8 cellular contexts compared by ENCODE assay signal in the genomic region with DNA sequence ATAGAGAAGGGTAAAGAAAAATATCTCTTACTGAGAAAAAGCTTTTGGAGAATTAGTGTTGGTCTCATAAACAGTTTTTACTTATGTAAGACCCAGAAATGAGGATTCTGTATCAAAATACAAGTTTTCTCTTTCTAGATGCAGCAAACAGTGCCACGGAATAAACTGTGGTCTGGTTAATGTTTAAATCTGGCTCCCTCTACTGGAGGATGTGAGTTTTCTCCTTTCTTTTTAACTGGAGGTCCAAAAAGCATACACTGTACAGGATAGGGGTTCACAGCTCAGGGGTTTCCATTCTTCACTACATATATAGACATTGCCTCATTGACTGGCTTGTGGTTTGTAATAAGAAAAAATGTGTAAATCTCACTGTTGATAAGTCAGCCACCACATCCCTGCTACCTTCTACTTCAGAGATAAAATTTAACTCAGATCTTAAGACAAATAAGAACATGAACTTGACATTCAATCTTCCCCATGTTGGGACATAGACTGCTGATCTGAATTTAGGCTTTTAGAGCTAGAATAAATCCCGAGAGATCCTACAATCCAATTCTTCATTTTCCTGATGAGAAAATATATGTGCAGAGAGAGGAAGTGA.
DNase-seq lines count a peak whose midpoint lies in the region; ATAC-seq and TF ChIP-seq lines count a peak whose summit lies in the region.

No MANE protein-coding gene starts in this region.

- H2AK5ac ChIP-seq in H9 (ENCODE audit: insufficient read length, low read length) = no peak overlapping the region

- no peak overlapping the region for H2BK20ac ChIP-seq in H9 (ENCODE audit: low read depth, low read length, poor library complexity, severe bottlenecking)

- H3K4me3 Mint-ChIP-seq in activated naive CD4-positive, alpha-beta T cell treated with anti-CD3 and anti-CD28 coated beads for 36 hours = no peak overlapping the region
- H3K4me3 Mint-ChIP-seq in H9 = no peak overlapping the region
- no peak overlapping the region for H3K4me3 Mint-ChIP-seq in naive thymus-derived CD8-positive, alpha-beta T cell

- H3K4me1 ChIP-seq in H9 (ENCODE audit: insufficient read depth, low read length) = peaks cover 7% of the 10 kb centered on the region; the same call in 1 of the 2 replicates
- no peaks in the 10 kb centered on the region for H3K4me1 ChIP-seq in MM.1S (ENCODE audit: low read length)
- no peaks in the 10 kb centered on the region; the same call in 1 of the 2 replicates for H3K4me1 ChIP-seq in SJCRH30

- no peaks in the 10 kb centered on the region for H3K36me3 ChIP-seq in MM.1S (replicated peaks; ENCODE audit: insufficient read depth, low read length)
- no peaks in the 10 kb centered on the region for H3K36me3 ChIP-seq in SJCRH30

- H3K27me3 Mint-ChIP-seq in activated naive CD4-positive, alpha-beta T cell treated with anti-CD3 and anti-CD28 coated beads for 36 hours (ENCODE audit: low read depth) = peaks cover 21% of the 10 kb centered on the region
- no peaks in the 10 kb centered on the region for H3K27me3 Mint-ChIP-seq in H9 (ENCODE audit: low read depth)
- peaks cover 4 to 17% (median 12%) of the 10 kb centered on the region in 5 donors for H3K27me3 Mint-ChIP-seq in naive thymus-derived CD8-positive, alpha-beta T cell

- no CpG with 5 or more reads among the region's 2 CpGs for WGBS in H9 (ENCODE audit: extremely low coverage, insufficient read length, low lambda C conversion rate)

- H3K27me3 ChIP-seq in H9 (ENCODE audit: insufficient read depth, low read length) (no peaks in the 10 kb centered on the region), MM.1S (replicated peaks; ENCODE audit: insufficient read depth, low read length) (no peaks in the 10 kb centered on the region), SJCRH30 (peaks cover 6% of the 10 kb centered on the region)

- H3T11ph ChIP-seq in H9 (ENCODE audit: low read length) = no peak overlapping the region

- H3K36me3 Mint-ChIP-seq in activated naive CD4-positive, alpha-beta T cell treated with anti-CD3 and anti-CD28 coated beads, Interleukin-2, amount 50 U/mL, for 72 hours = no peaks in the 10 kb centered on the region
- H3K36me3 Mint-ChIP-seq in activated naive CD4-positive, alpha-beta T cell treated with anti-CD3 and anti-CD28 coated beads for 36 hours (ENCODE audit: low read depth) = no peaks in the 10 kb centered on the region
- H3K36me3 Mint-ChIP-seq in H9 (ENCODE audit: insufficient read depth in 1 of 3, low read depth in 3 of 3) = no peaks in the 10 kb centered on the region
- no peaks in the 10 kb centered on the region for H3K36me3 Mint-ChIP-seq in naive thymus-derived CD8-positive, alpha-beta T cell

- no peaks in the 10 kb centered on the region for H3K9me2 ChIP-seq in MM.1S (replicated peaks; ENCODE audit: insufficient read depth, low read length)

- no peaks in the 10 kb centered on the region for H3K9me3 ChIP-seq in H9 (ENCODE audit: control insufficient read depth, low read depth, low read length)
- no peaks in the 10 kb centered on the region for H3K9me3 ChIP-seq in MM.1S (replicated peaks; ENCODE audit: insufficient read depth, low read length)
- H3K9me3 ChIP-seq in SJCRH30 (replicated peaks) = no peaks in the 10 kb centered on the region

- H3K79me2 ChIP-seq in H9 (ENCODE audit: insufficient read depth, low read length) (no peaks in the 10 kb centered on the region), MM.1S (ENCODE audit: low read length) (no peaks in the 10 kb centered on the region)

- H3K9ac ChIP-seq in H9 (ENCODE audit: extremely low read depth, insufficient read length, low read length) (no peak overlapping the region), MM.1S (ENCODE audit: low read length) (no peak overlapping the region)

- no peaks in the 10 kb centered on the region for H3K9me3 Mint-ChIP-seq in activated naive CD4-positive, alpha-beta T cell treated with anti-CD3 and anti-CD28 coated beads, Interleukin-2, amount 50 U/mL, for 72 hours
- no peaks in the 10 kb centered on the region for H3K9me3 Mint-ChIP-seq in activated naive CD4-positive, alpha-beta T cell treated with anti-CD3 and anti-CD28 coated beads for 36 hours
- H3K9me3 Mint-ChIP-seq in H9 = no peaks in the 10 kb centered on the region; a peak in 1 of 5 replicates
- H3K9me3 Mint-ChIP-seq in naive thymus-derived CD8-positive, alpha-beta T cell = no peaks in the 10 kb centered on the region

- H3K23me2 ChIP-seq in H9 (ENCODE audit: insufficient read length, low read depth, low read length, poor library complexity, severe bottlenecking) = no peaks in the 10 kb centered on the region

- TF ChIP-seq CTCF in H9 (conservative IDR thresholded peaks at IDR 0.05) = peak; percentile 84
- TF ChIP-seq CTCF in MM.1S (IDR thresholded peaks at IDR 0.05; ENCODE audit: low read length) = peak; percentile 74

- H4K8ac ChIP-seq in H9 (replicated peaks; ENCODE audit: insufficient read length, low read depth, low read length) = no peak overlapping the region

- H3K23ac ChIP-seq in H9 (ENCODE audit: insufficient read length, low read depth, low read length) = no peak overlapping the region

- no peaks in the 10 kb centered on the region for H3K79me1 ChIP-seq in H9 (ENCODE audit: insufficient read depth, low read depth, low read length, poor library complexity, severe bottlenecking)

- no peak overlapping the region for H2BK15ac ChIP-seq in H9 (ENCODE audit: low read depth, low read length)

- H3K4me3 ChIP-seq in MM.1S (ENCODE audit: low read length) = no peak overlapping the region
- H3K4me3 ChIP-seq in SJCRH30 = no peak overlapping the region

- no peak overlapping the region for H3K27ac Mint-ChIP-seq in activated naive CD4-positive, alpha-beta T cell treated with anti-CD3 and anti-CD28 coated beads, Interleukin-2, amount 50 U/mL, for 72 hours
- H3K27ac Mint-ChIP-seq in activated naive CD4-positive, alpha-beta T cell treated with anti-CD3 and anti-CD28 coated beads for 36 hours = no peak overlapping the region
- H3K27ac Mint-ChIP-seq in H9 = no peak overlapping the region
- no peak overlapping the region for H3K27ac Mint-ChIP-seq in naive thymus-derived CD8-positive, alpha-beta T cell

- CTCF ChIA-PET in activated naive CD4-positive, alpha-beta T cell treated with anti-CD3 and anti-CD28 coated beads for 36 hours (lab: Charles Lee) = interaction anchor here (0.6 to 4.8 kb wide), 13 partner anchors 9 to 674 kb away, joined by 3 to 18 read pairs (median 3); no protein-coding TSS in a partner anchor

- H4K5ac ChIP-seq in H9 (ENCODE audit: insufficient read length, low read depth, low read length) = no peak overlapping the region

- intact Hi-C loops in activated naive CD4-positive, alpha-beta T cell treated with anti-CD3 and anti-CD28 coated beads for 36 hours (cut with micrococcal nuclease) = loop anchor here (1.0 to 2.0 kb wide), 4 partner anchors 41 to 497 kb away; partner anchors contain the start of gene APBA1

- no peak overlapping the region for H3K27ac ChIP-seq in H9 (ENCODE audit: insufficient read length, low read depth, low read length)
- H3K27ac ChIP-seq in MM.1S (ENCODE audit: low read length) = no peak overlapping the region
- H3K27ac ChIP-seq in SJCRH30 = no peak overlapping the region

- no peak for TF ChIP-seq POLR2A in erythroblast (IDR thresholded peaks at IDR 0.05; ENCODE audit: low read length)

- no peak for DNase-seq in activated naive CD4-positive, alpha-beta T cell treated with anti-CD3 and anti-CD28 coated beads, Interleukin-2, amount 50 U/mL, for 72 hours (ENCODE audit: low spot score in 2 of 2)
- no peak for DNase-seq in activated naive CD4-positive, alpha-beta T cell treated with anti-CD3 and anti-CD28 coated beads for 36 hours
- DNase-seq in H9 (no peak), MM.1S (peak; percentile 75), SJCRH30 (peak; percentile 23 to 76), erythroblast (lab: John Stamatoyannopoulos, UW) (peak; percentile 38 to 62)
- peak in 5 of 10 donors; percentile 2 to 56 (median 26) for DNase-seq in naive thymus-derived CD8-positive, alpha-beta T cell

- no peak overlapping the region for H2BK12ac ChIP-seq in H9 (ENCODE audit: insufficient read length, low read depth, low read length)

- H2AFZ ChIP-seq in H9 (ENCODE audit: low read length) = no peak overlapping the region
- no peak overlapping the region for H2AFZ ChIP-seq in MM.1S (ENCODE audit: low read length)

- H3F3A ChIP-seq in MM.1S (ENCODE audit: insufficient read depth, low read length) = no peaks in the 10 kb centered on the region

- no peak overlapping the region for H3K4me2 ChIP-seq in H9 (ENCODE audit: insufficient read depth, insufficient read length, low read length)
- H3K4me2 ChIP-seq in MM.1S (ENCODE audit: low read depth, low read length) = no peak overlapping the region

- POLR2A ChIA-PET in naive thymus-derived CD8-positive, alpha-beta T cell (lab: Charles Lee) = no interaction called here

- H4K20me1 ChIP-seq in H9 (ENCODE audit: control insufficient read depth, insufficient read depth, insufficient read length) = no peaks in the 10 kb centered on the region
- H4K20me1 ChIP-seq in MM.1S (ENCODE audit: insufficient read depth, low read length) = no peaks in the 10 kb centered on the region

- no peak overlapping the region for H3K14ac ChIP-seq in H9 (ENCODE audit: insufficient read depth, low read length)

- H2BK5ac ChIP-seq in H9 (ENCODE audit: insufficient read length, low read length) = no peak overlapping the region

- ATAC-seq in activated naive CD4-positive, alpha-beta T cell treated with anti-CD3 and anti-CD28 coated beads, Interleukin-2, amount 50 U/mL, for 72 hours = peak; percentile 60 to 81
- ATAC-seq in naive thymus-derived CD8-positive, alpha-beta T cell = peak; percentile 69 to 73
- ATAC-seq in GM19467 (IDR thresholded peaks at IDR 0.05; ENCODE audit: unreplicated experiment) = no peak

- H4K91ac ChIP-seq in H9 (ENCODE audit: insufficient read length, low read depth, low read length) = no peak overlapping the region

- no peak overlapping the region for H3K18ac ChIP-seq in H9 (ENCODE audit: insufficient read length, low read depth, low read length)

- H2BK120ac ChIP-seq in H9 (ENCODE audit: low read depth, low read length, poor library complexity, severe bottlenecking) = no peak overlapping the region

- H3K4ac ChIP-seq in H9 (ENCODE audit: low read depth, low read length) = no peak overlapping the region

- no peaks in the 10 kb centered on the region for H3K4me1 Mint-ChIP-seq in activated naive CD4-positive, alpha-beta T cell treated with anti-CD3 and anti-CD28 coated beads for 36 hours (ENCODE audit: low read depth)
- peaks cover 9 to 10% of the 10 kb centered on the region in 2 experiments for H3K4me1 Mint-ChIP-seq in H9
- no peaks in the 10 kb centered on the region for H3K4me1 Mint-ChIP-seq in naive thymus-derived CD8-positive, alpha-beta T cell

- H3K56ac ChIP-seq in H9 (ENCODE audit: insufficient read length, low read depth, low read length) = no peak overlapping the region

Comparison
In these comparisons a context has a peak if more than half of its experiments do, and no peak if none do; other contexts are left out.
1. DNase-seq: peak in MM.1S (single experiment), SJCRH30 (2 of 2) and erythroblast (2 of 2); none in activated naive CD4-positive, alpha-beta T cell treated with anti-CD3 and anti-CD28 coated beads, Interleukin-2, amount 50 U/mL, for 72 hours (0 of 2), activated naive CD4-positive, alpha-beta T cell treated with anti-CD3 and anti-CD28 coated beads for 36 hours (single experiment) and H9 (single experiment).